Comparison of ENCODE assay signal across 9 cellular contexts in the genomic region with DNA sequence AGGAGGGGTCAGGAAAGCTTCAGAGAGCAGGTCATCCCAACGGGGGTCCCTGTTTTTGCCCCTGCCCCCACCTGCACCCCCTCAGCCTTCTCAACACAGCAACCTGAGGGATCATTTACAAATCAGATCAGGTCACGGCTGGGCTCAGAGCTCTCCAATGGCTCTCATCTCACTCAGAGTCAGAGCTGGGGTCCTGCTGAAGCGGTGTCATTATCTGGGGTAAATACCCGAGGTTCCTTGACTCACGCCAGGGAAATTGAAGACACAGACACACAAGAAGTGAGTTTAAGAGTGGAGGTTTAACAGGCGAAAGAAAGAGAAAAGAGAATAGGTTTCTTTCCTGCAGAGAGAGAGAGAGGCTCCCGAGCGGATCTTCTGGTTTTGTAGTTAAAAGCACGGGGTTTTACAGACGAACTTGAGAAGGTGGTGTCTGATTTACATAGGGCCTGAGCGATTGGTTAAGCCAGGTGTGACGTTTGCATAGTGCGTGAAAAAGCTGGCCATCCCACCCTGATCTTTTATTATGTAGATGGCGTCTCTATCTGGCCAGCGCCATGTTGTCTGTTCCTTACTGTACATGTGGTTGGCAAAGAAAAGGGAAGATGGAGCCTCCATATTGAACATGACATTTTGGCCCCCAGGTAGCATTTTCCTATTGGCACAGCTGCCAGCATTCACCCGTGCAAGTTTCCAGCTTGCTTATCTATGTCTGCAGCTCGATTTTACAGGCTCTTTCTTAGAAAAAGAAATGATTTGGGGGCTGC. TPM values are rescaled to one million over a fixed set of nuclear protein-coding genes. Genes with fewer than 3 reads are reported as not detected.
DNase-seq lines count a peak whose midpoint lies in the region; ATAC-seq, FAIRE-seq and TF ChIP-seq lines count a peak whose summit lies in the region.
"Had no signal": no experiment of that assay in that cellular context is flagged by ENCODE, and none has a peak within 500 bp of the region (broad histone marks: within the 10 kb centered on the region; RNA-seq: fewer than 3 reads in every experiment).

No MANE protein-coding gene starts in this region.

- H3K36me3 ChIP-seq in HUES48 (ENCODE audit: control insufficient read depth, insufficient read depth, low read length) = no peaks in the 10 kb centered on the region
- no peaks in the 10 kb centered on the region for H3K36me3 ChIP-seq in pancreas

- H3K9ac ChIP-seq in HUES48 (ENCODE audit: low read depth, low read length) = peak overlapping the region; percentile 92

- WGBS in pancreas, 2 donors = 40 to 47% methylated on average over 17 of the region's 17 CpGs

- intact Hi-C loops in pancreas (cut with DNase I) = no loop called here

- FAIRE-seq in pancreas (lab: Jason Lieb, UNC) (no peak), GM12891 (lab: Jason Lieb, UNC) (no peak)

- H3K4me1 ChIP-seq in HUES48 (ENCODE audit: control insufficient read depth, insufficient read depth, low read length) (peaks cover 21% of the 10 kb centered on the region; the same call in 1 of the 2 replicates), pancreas (peaks cover 0 to 3% (median 0%) of the 10 kb centered on the region in 3 donors)

- H3K9me3 ChIP-seq in HUES48 (ENCODE audit: control insufficient read depth, insufficient read depth, low read length) = no peaks in the 10 kb centered on the region
- no peaks in the 10 kb centered on the region for H3K9me3 ChIP-seq in T-helper 17 cell (ENCODE audit: control insufficient read depth, low read length, poor library complexity, severe bottlenecking)
- H3K9me3 ChIP-seq in pancreas = no peaks in the 10 kb centered on the region

- TF ChIP-seq POLR2A in GM12891 (IDR thresholded peaks at IDR 0.05; ENCODE audit: low read depth, low read length) = no peak

- no peak for TF ChIP-seq CTCF in pancreas (IDR thresholded peaks at IDR 0.05)

- H3K4me3 Mint-ChIP-seq in T-helper 17 cell = no peak overlapping the region

- peak overlapping the region; percentile 24 for H3K27ac Mint-ChIP-seq in T-helper 17 cell

- H3K27me3 ChIP-seq in HUES48 (ENCODE audit: control insufficient read depth, insufficient read depth, low read length) = no peaks in the 10 kb centered on the region
- no peaks in the 10 kb centered on the region for H3K27me3 ChIP-seq in pancreas

- H3K27ac ChIP-seq in HUES48 (ENCODE audit: low read depth, low read length) = peak overlapping the region; percentile 100
- peak overlapping the region; percentile 23 to 50 (median 40) for H3K27ac ChIP-seq in pancreas

- H3K36me3 Mint-ChIP-seq in T-helper 17 cell (ENCODE audit: low read depth) = no peaks in the 10 kb centered on the region

- H3K27me3 Mint-ChIP-seq in T-helper 17 cell = peaks cover 5% of the 10 kb centered on the region

- H3K4me3 ChIP-seq in HUES48 (ENCODE audit: low read depth, low read length) (peak overlapping the region; percentile 64), pancreas (no peak overlapping the region)

- peaks cover 3% of the 10 kb centered on the region for H3K4me1 Mint-ChIP-seq in T-helper 17 cell

- DNase-seq in T-helper 17 cell (no peak), iPS DF 19.7 (ENCODE audit: low read depth, low spot score) (peak; percentile 98), pancreas (peak in 4 of 6 donors; percentile 48 to 50 (median 50)), GM12891 (ENCODE audit: insufficient read length, low spot score) (no peak), NOMO-1 treated with DMSO at 0.1 percent for 48 hours (lab: John Stamatoyannopoulos, UW; ENCODE audit: unreplicated experiment) (no peak)
- DNase-seq in stimulated activated CD4-positive, alpha-beta T cell treated with anti-CD3 and anti-CD28 coated beads, Interleukin-4, amount 100 ng/mL, for 24 hours = no peak
- DNase-seq: NCI-H187 treated with DMSO at 0.1 percent for 48 hours had no signal

- ATAC-seq in T-helper 17 cell = no peak
- ATAC-seq in pancreas = peak; percentile 64 to 75 (median 70)
- no peak for ATAC-seq in GM21528 (IDR thresholded peaks at IDR 0.05; ENCODE audit: low FRiP score, unreplicated experiment)

TF ChIP-seq in GM12891, 5 proteins besides CTCF, POLR2A, EP300 and RAD21:
- TF ChIP-seq PAX5 (IDR thresholded peaks at IDR 0.05; ENCODE audit: insufficient read depth, low read length, severe bottlenecking) = no peak

RNA-seq across cellular contexts. Expression of a gene that starts 51.4 kb away (rescaled TPM):
- 100 to 1,000 TPM; 137 to 146 TPM for total RNA-seq in T-helper 17 cell
- 10 to 100 TPM; 41.3 to 73.7 (median 50.3) TPM for total RNA-seq in pancreas
- 10 to 100 TPM; 49.8 to 84.3 TPM for polyA plus RNA-seq in pancreas
- 90.2 TPM for polyA plus RNA-seq in GM12891 (2012; ENCODE audit: low read depth, missing spikeins)

Comparison
In these comparisons a context has a peak if more than half of its experiments do, and no peak if none do; other contexts are left out.
1. ATAC-seq: peak in pancreas (4 of 4); none in T-helper 17 cell (single experiment) and GM21528 (single experiment).
2. DNase-seq: peak in iPS DF 19.7 (single experiment) and pancreas (4 of 6); none in T-helper 17 cell (0 of 3), GM12891 (single experiment), stimulated activated CD4-positive, alpha-beta T cell treated with anti-CD3 and anti-CD28 coated beads, Interleukin-4, amount 100 ng/mL, for 24 hours (single experiment) and NOMO-1 treated with DMSO at 0.1 percent for 48 hours (single experiment).